23 cellular contexts compared by ENCODE assay signal in the genomic region with DNA sequence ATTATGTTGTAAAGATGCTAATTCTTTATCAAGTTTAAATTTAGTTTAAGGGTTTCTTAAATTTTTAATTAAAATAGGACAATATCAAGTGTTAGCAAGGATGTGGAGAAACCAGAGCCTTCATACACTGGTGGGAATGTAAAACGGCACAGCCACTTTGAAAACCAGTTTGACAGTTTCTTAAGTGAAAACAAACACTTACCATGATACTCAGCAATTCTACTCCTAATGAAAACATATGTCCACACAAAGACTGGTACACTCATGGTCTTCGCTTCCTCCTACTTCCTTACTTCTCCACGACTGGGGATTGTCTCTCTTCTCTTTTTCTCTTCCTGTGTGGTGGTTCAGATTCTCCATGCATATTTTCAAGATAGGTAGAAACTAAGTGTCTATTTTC. TPM values are rescaled to one million over a fixed set of nuclear protein-coding genes. Genes with fewer than 3 reads are reported as not detected.
DNase-seq lines count a peak whose midpoint lies in the region; ATAC-seq and TF ChIP-seq lines count a peak whose summit lies in the region.
"Had no signal": no experiment of that assay in that cellular context is flagged by ENCODE, and none has a peak within 500 bp of the region (broad histone marks: within the 10 kb centered on the region; RNA-seq: fewer than 3 reads in every experiment).

No MANE protein-coding gene starts in this region.

- ATAC-seq in Panc1 (no peak), GM18867 (IDR thresholded peaks at IDR 0.05; ENCODE audit: unreplicated experiment) (no peak)
- ATAC-seq: CD8-positive, alpha-beta T cell had no signal

- peaks cover 11% of the 10 kb centered on the region for H3K36me3 ChIP-seq in Panc1 (ENCODE audit: control insufficient read depth, insufficient read depth, low read length)
- H3K36me3 ChIP-seq in esophagus squamous epithelium: peaks cover 0 to 90% (median 3%) of the 10 kb centered on the region in 3 donors

- TSS peak; percentile 9 for BruUV-seq in Panc1 (replicated peaks; lab: Mats Ljungman, UMichigan)

- H3K4me3 ChIP-seq in Panc1 (ENCODE audit: low read depth in 2 of 2, low read length in 2 of 2) (no peak overlapping the region), esophagus squamous epithelium (no peak overlapping the region)
- H3K4me3 ChIP-seq: BLaER1 treated with 17β-estradiol and CSF1 and Interleukin-3, amounts not matched to agents 10 nM and 100 nM had no signal

- CTCF ChIA-PET in Panc1 (lab: Charles Lee): no interaction called here

- no peak for TF ChIP-seq POLR2A in esophagus squamous epithelium (IDR thresholded peaks at IDR 0.05)

- intact Hi-C loops in Panc1 (cut with micrococcal nuclease; ENCODE audit: unreplicated experiment) (no loop called here), esophagus squamous epithelium (cut with DNase I) (no loop called here)

- H3K27ac ChIP-seq in 22Rv1 (peak overlapping the region; percentile 93), Panc1 (ENCODE audit: low read length) (no peak overlapping the region), esophagus squamous epithelium (peak overlapping the region in 3 of 4 donors; percentile 23 to 53 (median 52))
- H3K27ac ChIP-seq: BLaER1 treated with 17β-estradiol and CSF1 and Interleukin-3, amounts not matched to agents 10 nM and 100 nM; KMS-11 had no signal

- H3K4me1 ChIP-seq in Panc1 (ENCODE audit: control insufficient read depth, insufficient read depth, low read length) (no peaks in the 10 kb centered on the region), esophagus squamous epithelium (peaks cover 0 to 19% (median 0%) of the 10 kb centered on the region in 3 donors)

- POLR2A ChIA-PET in Panc1 (lab: Charles Lee): no interaction called here

- H3K9me3 ChIP-seq in Panc1 (ENCODE audit: control insufficient read depth, insufficient read depth, low read depth, low read length) (no peaks in the 10 kb centered on the region), esophagus squamous epithelium (no peaks in the 10 kb centered on the region)
- H3K9me3 ChIP-seq: BLaER1 treated with 17β-estradiol and CSF1 and Interleukin-3, amounts not matched to agents 10 nM and 100 nM had no signal

- 61 to 63% methylated on average over 3 of the region's 3 CpGs for WGBS in esophagus squamous epithelium, 2 donors

- TF ChIP-seq CTCF in 22Rv1 (IDR thresholded peaks at IDR 0.05) (no peak), Panc1 (IDR thresholded peaks at IDR 0.05) (no peak), esophagus squamous epithelium (IDR thresholded peaks at IDR 0.05) (no peak)

- in situ Hi-C loops in Panc1 (cut with HindIII; ENCODE audit: low pct_unique_long_range_greater_than_20kb, low sequenced_read_pairs): no loop called here

- H3K27me3 ChIP-seq in Panc1 (ENCODE audit: control insufficient read depth, insufficient read depth, low read length) (no peaks in the 10 kb centered on the region), esophagus squamous epithelium (no peaks in the 10 kb centered on the region)
- H3K27me3 ChIP-seq: BLaER1 treated with 17β-estradiol and CSF1 and Interleukin-3, amounts not matched to agents 10 nM and 100 nM had no signal

- peak; percentile 43 for DNase-seq in DMS53 treated with DMSO at 0.1 percent for 48 hours (lab: John Stamatoyannopoulos, UW; ENCODE audit: unreplicated experiment)
- no peak for DNase-seq in Panc1 (ENCODE audit: low read depth, low spot score)
- no peak for DNase-seq in esophagus squamous epithelium (lab: John Stamatoyannopoulos, UW)
- no peak for DNase-seq in CD1c-positive myeloid dendritic cell (ENCODE audit: extremely low spot score)
- no peak for DNase-seq in dermis blood vessel endothelial cell
- no peak for DNase-seq in A172 (ENCODE audit: low spot score)
- DNase-seq: ACHN; Calu3; CD8-positive, alpha-beta T cell; DMS153; GDM1; IMR-90; NCI-H1694; NCI-H2227 treated with DMSO at 0.1 percent for 48 hours; NCI-H524; NCI-H774; NK-92 treated with Interleukin-12 subunit alpha and Interleukin-12 subunit beta, amount 100 ng/mL, for 24 hours had no signal

RNA-seq across cellular contexts. Expression of a gene that starts 9.2 kb away (rescaled TPM):
- total RNA-seq in Panc1 (2021; ENCODE audit: unreplicated experiment) (66.3 TPM), esophagus squamous epithelium (10 to 100 TPM; 38.7 to 59.6 (median 56.9) TPM), dermis blood vessel endothelial cell (64.1 and 76.2 TPM in 2 replicates)
- polyA plus RNA-seq in Panc1 (2012; ENCODE audit: insufficient read length): 62.4 TPM
- total RNA-seq in A172 (2014; rRNA removed; shearing (Covaris generic)): 71.9 and 86.4 TPM in 2 replicates

RNA-seq across cellular contexts. Expression of a gene that starts 25.9 kb away (rescaled TPM):
- 11.1 TPM for total RNA-seq in Panc1 (2021; ENCODE audit: unreplicated experiment)
- polyA plus RNA-seq in Panc1 (2012; ENCODE audit: insufficient read length): 13.0 TPM
- 10 to 100 TPM in 3 of 4 donors, 1 to 10 TPM in 1; 7.9 to 24.0 (median 15.7) TPM for total RNA-seq in esophagus squamous epithelium
- 3.9 and 5.6 TPM in 2 replicates for total RNA-seq in dermis blood vessel endothelial cell
- not detected in 2 replicates for total RNA-seq in A172 (2014; rRNA removed; shearing (Covaris generic))
- total RNA-seq: H4 had no signal

RNA-seq across cellular contexts. Expression of a gene that starts 49.9 kb away (rescaled TPM):
- 6.7 TPM for total RNA-seq in Panc1 (2021; ENCODE audit: unreplicated experiment)
- polyA plus RNA-seq in Panc1 (2012; ENCODE audit: insufficient read length): 20.5 TPM
- total RNA-seq in esophagus squamous epithelium: not detected
- not detected in 2 replicates for total RNA-seq in dermis blood vessel endothelial cell
- total RNA-seq in A172 (2014; rRNA removed; shearing (Covaris generic)): not detected in 2 replicates
- total RNA-seq: Calu3; CD8-positive, alpha-beta T cell; H4; IMR-90; SK-MEL-5 had no signal
- polyA plus RNA-seq: IMR-90 had no signal

RNA-seq across cellular contexts. Expression of a gene that starts 55.9 kb away (rescaled TPM):
- total RNA-seq in Panc1 (2021; ENCODE audit: unreplicated experiment) (0.31 TPM), esophagus squamous epithelium (under 1 TPM in 2 of 4 donors, not detected in 2; 0.09 to 0.31 TPM), dermis blood vessel endothelial cell (not detected in 2 replicates)
- polyA plus RNA-seq in Panc1 (2012; ENCODE audit: insufficient read length): 0.21 TPM
- not detected in 2 replicates for total RNA-seq in A172 (2014; rRNA removed; shearing (Covaris generic))
- total RNA-seq: IMR-90 had no signal
